17 cellular contexts compared by ENCODE assay signal in genomic region chr6:140542858-140543257, GRCh38.
DNase-seq lines count a peak whose midpoint lies in the region; ATAC-seq and TF ChIP-seq lines count a peak whose summit lies in the region.
"Had no signal": no experiment of that assay in that cellular context is flagged by ENCODE, and none has a peak within 500 bp of the region (broad histone marks: within the 10 kb centered on the region; RNA-seq: fewer than 3 reads in every experiment).

No MANE protein-coding gene starts in this region.

- no peak overlapping the region for H3K56ac ChIP-seq in mesendoderm (ENCODE audit: low read length)

- H3K79me2 ChIP-seq in neural progenitor cell (ENCODE audit: low read depth) (no peaks in the 10 kb centered on the region), mesendoderm (ENCODE audit: control insufficient read depth, insufficient read depth, low read length) (no peaks in the 10 kb centered on the region)

- peaks cover 3% of the 10 kb centered on the region for H3F3A ChIP-seq in neural progenitor cell (ENCODE audit: low read depth)

- H4K8ac ChIP-seq in mesendoderm (ENCODE audit: low read depth, low read length): no peak overlapping the region

- H2BK15ac ChIP-seq in mesendoderm (replicated peaks; ENCODE audit: low read depth): no peak overlapping the region

- no peaks in the 10 kb centered on the region for H3K79me1 ChIP-seq in mesendoderm (ENCODE audit: low read length)

- no peaks in the 10 kb centered on the region for H3K36me3 Mint-ChIP-seq in neural progenitor cell

- no peaks in the 10 kb centered on the region for H3K9me3 Mint-ChIP-seq in neural progenitor cell
- H3K9me3 Mint-ChIP-seq: activated CD8-positive, alpha-beta T cell treated with anti-CD3 and anti-CD28 coated beads for 36 hours; activated T-cell treated with anti-CD3 and anti-CD28 coated beads, Interleukin-2, amount 50 U/mL, for 72 hours had no signal

- peak; percentile 44 for DNase-seq in GM06990 (ENCODE audit: extremely low read depth, insufficient read length)
- DNase-seq in NCI-H774 (lab: John Stamatoyannopoulos, UW): peak; percentile 90
- DNase-seq in neural progenitor cell (ENCODE audit: low spot score): no peak
- no peak for DNase-seq in hypothalamus (lab: John Stamatoyannopoulos, UW)
- no peak for DNase-seq in mesendoderm
- DNase-seq: activated CD8-positive, alpha-beta T cell treated with anti-CD3 and anti-CD28 coated beads for 36 hours; activated T-cell treated with anti-CD3 and anti-CD28 coated beads, Interleukin-2, amount 50 U/mL, for 72 hours; AML-193; esophagus squamous epithelium; lower lobe of right lung; NCI-H2029; posterior cingulate gyrus; thyroid gland had no signal

- no peak overlapping the region for H2BK5ac ChIP-seq in mesendoderm (ENCODE audit: low read length)

- ATAC-seq in HG02798 (IDR thresholded peaks at IDR 0.05; ENCODE audit: poor library complexity, unreplicated experiment) (peak; percentile 34), GM18505 (IDR thresholded peaks at IDR 0.05; ENCODE audit: unreplicated experiment) (no peak), GM18520 (IDR thresholded peaks at IDR 0.05; ENCODE audit: unreplicated experiment) (no peak)
- ATAC-seq: activated CD8-positive, alpha-beta T cell treated with anti-CD3 and anti-CD28 coated beads for 36 hours; activated T-cell treated with anti-CD3 and anti-CD28 coated beads, Interleukin-2, amount 50 U/mL, for 72 hours; lower lobe of right lung had no signal

- H3K4me1 ChIP-seq in neural progenitor cell: peaks cover 22% of the 10 kb centered on the region
- H3K4me1 ChIP-seq in mesendoderm (ENCODE audit: control insufficient read depth, low read depth, low read length): no peaks in the 10 kb centered on the region
- H3K4me1 ChIP-seq: lower lobe of right lung had no signal

- H3K36me3 ChIP-seq in GM06990 (ENCODE audit: control insufficient read depth, insufficient read depth, low read length): no peaks in the 10 kb centered on the region
- no peaks in the 10 kb centered on the region for H3K36me3 ChIP-seq in neural progenitor cell
- no peaks in the 10 kb centered on the region for H3K36me3 ChIP-seq in mesendoderm (ENCODE audit: control insufficient read depth, insufficient read depth, low read length)
- H3K36me3 ChIP-seq: esophagus squamous epithelium, lower lobe of right lung, thyroid gland had no signal

- H3K4ac ChIP-seq in mesendoderm (ENCODE audit: low read depth, low read length): no peak overlapping the region

- WGBS in mesendoderm (ENCODE audit: extremely low coverage, insufficient coverage, low lambda C conversion rate): no CpG with 5 or more reads among the region's 3 CpGs

- no peaks in the 10 kb centered on the region for H3K27me3 ChIP-seq in GM06990 (replicated peaks; ENCODE audit: control insufficient read depth, insufficient read depth, low read length)
- H3K27me3 ChIP-seq in neural progenitor cell: no peaks in the 10 kb centered on the region
- H3K27me3 ChIP-seq in mesendoderm (ENCODE audit: insufficient read depth, low read length, poor library complexity): no peaks in the 10 kb centered on the region
- H3K27me3 ChIP-seq: esophagus squamous epithelium, thyroid gland had no signal

- peaks cover 30% of the 10 kb centered on the region for H3K4me1 Mint-ChIP-seq in neural progenitor cell

- H4K5ac ChIP-seq in mesendoderm (ENCODE audit: low read length): no peak overlapping the region

- no peak overlapping the region for H3K4me3 ChIP-seq in GM06990 (replicated peaks; ENCODE audit: low read depth, low read length)
- no peak overlapping the region for H3K4me3 ChIP-seq in neural progenitor cell
- H3K4me3 ChIP-seq in mesendoderm (ENCODE audit: low read length): no peak overlapping the region
- H3K4me3 ChIP-seq: esophagus squamous epithelium, lower lobe of right lung, thyroid gland had no signal

- no peak overlapping the region for H2AK5ac ChIP-seq in mesendoderm (ENCODE audit: low read length)

- H3K23ac ChIP-seq in mesendoderm (ENCODE audit: low read length): no peak overlapping the region

- no peak overlapping the region for H3K9ac ChIP-seq in neural progenitor cell
- no peak overlapping the region for H3K9ac ChIP-seq in mesendoderm (ENCODE audit: low read length)

- no peak overlapping the region for H2BK120ac ChIP-seq in mesendoderm (ENCODE audit: low read depth, low read length)

- no peak overlapping the region for H3K4me3 Mint-ChIP-seq in neural progenitor cell
- H3K4me3 Mint-ChIP-seq: activated CD8-positive, alpha-beta T cell treated with anti-CD3 and anti-CD28 coated beads for 36 hours; activated T-cell treated with anti-CD3 and anti-CD28 coated beads, Interleukin-2, amount 50 U/mL, for 72 hours had no signal

- H3K4me2 ChIP-seq in neural progenitor cell (no peak overlapping the region), mesendoderm (ENCODE audit: low read length) (no peak overlapping the region)

- H3K27ac ChIP-seq in neural progenitor cell (no peak overlapping the region), mesendoderm (ENCODE audit: low read depth, low read length) (no peak overlapping the region)
- H3K27ac ChIP-seq: esophagus squamous epithelium, lower lobe of right lung, thyroid gland, VCaP had no signal

- H3K27ac Mint-ChIP-seq in neural progenitor cell: peak overlapping the region; percentile 72
- H3K27ac Mint-ChIP-seq: activated CD8-positive, alpha-beta T cell treated with anti-CD3 and anti-CD28 coated beads for 36 hours; activated T-cell treated with anti-CD3 and anti-CD28 coated beads, Interleukin-2, amount 50 U/mL, for 72 hours had no signal

- TF ChIP-seq POLR2A in GM18505 (IDR thresholded peaks at IDR 0.05; ENCODE audit: borderline replicate concordance, extremely low read depth, insufficient read depth, insufficient read length): no peak

- TF ChIP-seq CTCF in GM06990 (IDR thresholded peaks at IDR 0.05; ENCODE audit: insufficient read depth, low read length, poor library complexity, severe bottlenecking): no peak
- TF ChIP-seq CTCF in neural progenitor cell (IDR thresholded peaks at IDR 0.05): no peak

- no peaks in the 10 kb centered on the region for H3K9me3 ChIP-seq in neural progenitor cell (ENCODE audit: low read depth)
- H3K9me3 ChIP-seq: esophagus squamous epithelium, lower lobe of right lung, thyroid gland had no signal

- no peaks in the 10 kb centered on the region for H4K20me1 ChIP-seq in neural progenitor cell (ENCODE audit: low read depth)

- peaks cover 2% of the 10 kb centered on the region for H3K27me3 Mint-ChIP-seq in neural progenitor cell (ENCODE audit: insufficient read depth, low read depth)
- H3K27me3 Mint-ChIP-seq: activated CD8-positive, alpha-beta T cell treated with anti-CD3 and anti-CD28 coated beads for 36 hours had no signal

- no peak overlapping the region for H3K18ac ChIP-seq in mesendoderm (ENCODE audit: low read length)

- H2AFZ ChIP-seq in neural progenitor cell (replicated peaks): no peak overlapping the region

Comparison
In these comparisons a context has a peak if more than half of its experiments do, and no peak if none do; other contexts are left out.
1. DNase-seq: peak in GM06990 (single experiment) and NCI-H774 (single experiment); none in neural progenitor cell (single experiment), hypothalamus (0 of 51) and mesendoderm (single experiment).